In the genomic region with DNA sequence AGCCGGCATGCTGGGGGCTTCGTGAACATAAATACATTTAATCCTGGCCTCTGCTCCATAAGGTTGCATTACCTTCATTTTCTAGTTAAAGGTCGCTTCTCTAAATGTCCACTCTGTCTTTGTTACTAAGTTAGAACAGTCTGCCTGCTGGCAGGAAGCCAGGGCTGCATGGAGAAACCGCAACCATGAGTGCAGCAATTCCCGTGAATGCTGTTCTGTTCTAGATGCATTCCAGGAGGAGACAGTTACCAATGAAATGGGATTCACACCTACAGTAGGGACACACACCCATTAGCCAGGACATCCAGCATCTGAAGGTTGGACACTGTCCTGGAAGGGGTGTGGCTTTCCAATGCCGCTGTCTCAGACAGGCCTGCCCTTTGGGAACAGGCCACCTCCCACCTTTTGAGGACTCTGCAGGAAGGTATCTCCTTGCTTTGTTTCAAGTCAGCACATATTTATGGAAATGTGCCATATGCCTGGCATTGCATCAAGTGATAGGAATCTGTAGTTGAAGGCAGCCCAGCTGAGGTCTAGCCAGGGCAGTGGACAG, we compare ENCODE assay signal across 12 cellular contexts.
DNase-seq lines count a peak whose midpoint lies in the region; ATAC-seq and TF ChIP-seq lines count a peak whose summit lies in the region.
"Had no signal": no experiment of that assay in that cellular context is flagged by ENCODE, and none has a peak within 500 bp of the region (broad histone marks: within the 10 kb centered on the region; RNA-seq: fewer than 3 reads in every experiment).

No MANE protein-coding gene starts in this region.

- no peak overlapping the region for H3K4me3 ChIP-seq in fibroblast of mammary gland (ENCODE audit: control insufficient read depth, low read depth, low read length)
- H3K4me3 ChIP-seq: dorsolateral prefrontal cortex had no signal

- H3K4me3 Mint-ChIP-seq in Calu3 (ENCODE audit: low read depth, unreplicated experiment) (no peak overlapping the region), osteocyte (ENCODE audit: unreplicated experiment) (no peak overlapping the region)
- no peak overlapping the region for H3K4me3 Mint-ChIP-seq in stimulated activated effector memory CD8-positive, alpha-beta T cell treated with anti-CD3 and anti-CD28 coated beads, Interleukin-12 subunit alpha, Interleukin-12 subunit beta, amount 100 ng/mL, for 72 hours
- H3K4me3 Mint-ChIP-seq: activated T-helper 17 cell treated with anti-CD3 and anti-CD28 coated beads, Interleukin-2, amount 50 U/mL, for 72 hours; CD8-positive, alpha-beta memory T cell had no signal

- H3K4me1 Mint-ChIP-seq in Calu3 (ENCODE audit: low read depth, unreplicated experiment) (no peaks in the 10 kb centered on the region), osteocyte (ENCODE audit: unreplicated experiment) (peaks cover 1% of the 10 kb centered on the region)
- no peaks in the 10 kb centered on the region for H3K4me1 Mint-ChIP-seq in stimulated activated effector memory CD8-positive, alpha-beta T cell treated with anti-CD3 and anti-CD28 coated beads, Interleukin-12 subunit alpha, Interleukin-12 subunit beta, amount 100 ng/mL, for 72 hours
- H3K4me1 Mint-ChIP-seq: activated T-helper 17 cell treated with anti-CD3 and anti-CD28 coated beads, Interleukin-2, amount 50 U/mL, for 72 hours; CD8-positive, alpha-beta memory T cell had no signal

- no peak overlapping the region for H3K27ac Mint-ChIP-seq in Calu3 (ENCODE audit: unreplicated experiment)
- H3K27ac Mint-ChIP-seq in osteocyte (ENCODE audit: unreplicated experiment): no peak overlapping the region
- no peak overlapping the region for H3K27ac Mint-ChIP-seq in stimulated activated effector memory CD8-positive, alpha-beta T cell treated with anti-CD3 and anti-CD28 coated beads, Interleukin-12 subunit alpha, Interleukin-12 subunit beta, amount 100 ng/mL, for 72 hours
- H3K27ac Mint-ChIP-seq: activated T-helper 17 cell treated with anti-CD3 and anti-CD28 coated beads, Interleukin-2, amount 50 U/mL, for 72 hours; CD8-positive, alpha-beta memory T cell had no signal

- peak; percentile 42 for DNase-seq in Calu3
- DNase-seq in RWPE1 (ENCODE audit: low spot score): peak; percentile 25
- peak; percentile 72 for DNase-seq in fibroblast of mammary gland (ENCODE audit: low read depth)
- DNase-seq in osteocyte (ENCODE audit: extremely low spot score, unreplicated experiment): peak; percentile 78
- no peak for DNase-seq in Ammon's horn (ENCODE audit: low spot score)
- no peak for DNase-seq in stimulated activated effector memory CD8-positive, alpha-beta T cell treated with anti-CD3 and anti-CD28 coated beads, Interleukin-12 subunit alpha, Interleukin-12 subunit beta, amount 100 ng/mL, for 72 hours (ENCODE audit: low spot score in 2 of 2)
- DNase-seq: CD8-positive, alpha-beta memory T cell; dorsolateral prefrontal cortex had no signal

- intact Hi-C loops in Calu3 (cut with micrococcal nuclease; ENCODE audit: unreplicated experiment): no loop called here

- no TSS peak for BruUV-seq in Calu3 (replicated peaks; lab: Mats Ljungman, UMichigan)

- H3K36me3 Mint-ChIP-seq in Calu3 (ENCODE audit: insufficient read depth, unreplicated experiment) (no peaks in the 10 kb centered on the region), osteocyte (ENCODE audit: unreplicated experiment) (no peaks in the 10 kb centered on the region)
- H3K36me3 Mint-ChIP-seq in stimulated activated effector memory CD8-positive, alpha-beta T cell treated with anti-CD3 and anti-CD28 coated beads, Interleukin-12 subunit alpha, Interleukin-12 subunit beta, amount 100 ng/mL, for 72 hours: no peaks in the 10 kb centered on the region

- CTCF ChIA-PET in Calu3 (lab: Charles Lee) (no interaction called here), RWPE1 (lab: Yijun Ruan, JAX) (no interaction called here)

- TF ChIP-seq CTCF in Calu3 (IDR thresholded peaks at IDR 0.05; ENCODE audit: unreplicated experiment): no peak
- TF ChIP-seq CTCF in RWPE1 (conservative IDR thresholded peaks at IDR 0.05; ENCODE audit: low read depth): no peak
- TF ChIP-seq CTCF in fibroblast of mammary gland (conservative IDR thresholded peaks at IDR 0.05; ENCODE audit: control insufficient read depth, insufficient read depth, low read depth, low read length): no peak
- no peak for TF ChIP-seq CTCF in osteocyte (IDR thresholded peaks at IDR 0.05)

- H3K27me3 Mint-ChIP-seq in Calu3 (ENCODE audit: unreplicated experiment) (peaks cover 11% of the 10 kb centered on the region), osteocyte (ENCODE audit: unreplicated experiment) (peaks cover 8% of the 10 kb centered on the region)
- H3K27me3 Mint-ChIP-seq: activated T-helper 17 cell treated with anti-CD3 and anti-CD28 coated beads, Interleukin-2, amount 50 U/mL, for 72 hours had no signal

- no peak for ATAC-seq in HG03280 (IDR thresholded peaks at IDR 0.05; ENCODE audit: unreplicated experiment)
- no peak for ATAC-seq in HG02642 (IDR thresholded peaks at IDR 0.05; ENCODE audit: poor library complexity, unreplicated experiment)
- ATAC-seq in stimulated activated effector memory CD8-positive, alpha-beta T cell treated with anti-CD3 and anti-CD28 coated beads, Interleukin-12 subunit alpha, Interleukin-12 subunit beta, amount 100 ng/mL, for 72 hours: no peak
- ATAC-seq: activated T-helper 17 cell treated with anti-CD3 and anti-CD28 coated beads, Interleukin-2, amount 50 U/mL, for 72 hours had no signal

- POLR2A ChIA-PET in RWPE1 (lab: Yijun Ruan, JAX; ENCODE audit: low non-redundant PET): no interaction called here

- H3K9me3 Mint-ChIP-seq in Calu3 (ENCODE audit: low read depth, unreplicated experiment) (no peaks in the 10 kb centered on the region), osteocyte (ENCODE audit: unreplicated experiment) (no peaks in the 10 kb centered on the region)
- no peaks in the 10 kb centered on the region for H3K9me3 Mint-ChIP-seq in stimulated activated effector memory CD8-positive, alpha-beta T cell treated with anti-CD3 and anti-CD28 coated beads, Interleukin-12 subunit alpha, Interleukin-12 subunit beta, amount 100 ng/mL, for 72 hours
- H3K9me3 Mint-ChIP-seq: activated T-helper 17 cell treated with anti-CD3 and anti-CD28 coated beads, Interleukin-2, amount 50 U/mL, for 72 hours; CD8-positive, alpha-beta memory T cell had no signal

- peak overlapping the region; percentile 49 for H3K27ac ChIP-seq in RWPE1
- H3K27ac ChIP-seq: dorsolateral prefrontal cortex, parathyroid adenoma had no signal

Comparison
In these comparisons a context has a peak if more than half of its experiments do, and no peak if none do; other contexts are left out.
1. DNase-seq: peak in Calu3 (single experiment), RWPE1 (single experiment), fibroblast of mammary gland (single experiment) and osteocyte (single experiment); none in Ammon's horn (single experiment) and stimulated activated effector memory CD8-positive, alpha-beta T cell treated with anti-CD3 and anti-CD28 coated beads, Interleukin-12 subunit alpha, Interleukin-12 subunit beta, amount 100 ng/mL, for 72 hours (0 of 2).